Comparison of ENCODE assay signal across 1 cellular context in the genomic region with DNA sequence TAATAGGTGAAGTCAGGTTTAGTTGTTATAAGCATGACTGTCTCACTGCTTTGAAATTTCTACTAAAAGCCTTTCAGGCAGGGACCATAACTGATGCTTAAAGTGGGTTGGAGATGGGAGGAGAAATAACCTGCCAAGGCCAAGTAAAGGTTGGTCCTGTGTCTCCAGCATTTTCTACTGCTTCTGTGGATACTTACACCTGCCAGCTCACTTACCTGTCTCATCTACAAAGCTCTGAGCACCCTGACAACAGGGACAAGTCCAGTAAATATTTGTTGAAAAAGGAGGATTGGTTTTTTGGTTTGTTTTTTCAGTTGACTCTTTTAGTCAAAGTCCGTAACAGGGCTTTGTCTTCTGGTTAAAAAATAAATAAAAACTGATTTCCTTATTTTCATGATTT.
TF ChIP-seq lines count a peak whose summit lies in the region.

No MANE protein-coding gene starts in this region.

TF ChIP-seq in HepG2, 621 proteins besides CTCF, POLR2A, EP300 and RAD21:
- no peak for TF ChIP-seq ZNF510 (CRISPR knock-in tag; IDR thresholded peaks at IDR 0.05; ENCODE audit: low read depth)
- no peak for TF ChIP-seq ZNF234 (CRISPR knock-in tag; conservative IDR thresholded peaks at IDR 0.05)
- TF ChIP-seq NFATC3 (CRISPR knock-in tag; IDR thresholded peaks at IDR 0.05), result no peak
- TF ChIP-seq, protein P1, sequence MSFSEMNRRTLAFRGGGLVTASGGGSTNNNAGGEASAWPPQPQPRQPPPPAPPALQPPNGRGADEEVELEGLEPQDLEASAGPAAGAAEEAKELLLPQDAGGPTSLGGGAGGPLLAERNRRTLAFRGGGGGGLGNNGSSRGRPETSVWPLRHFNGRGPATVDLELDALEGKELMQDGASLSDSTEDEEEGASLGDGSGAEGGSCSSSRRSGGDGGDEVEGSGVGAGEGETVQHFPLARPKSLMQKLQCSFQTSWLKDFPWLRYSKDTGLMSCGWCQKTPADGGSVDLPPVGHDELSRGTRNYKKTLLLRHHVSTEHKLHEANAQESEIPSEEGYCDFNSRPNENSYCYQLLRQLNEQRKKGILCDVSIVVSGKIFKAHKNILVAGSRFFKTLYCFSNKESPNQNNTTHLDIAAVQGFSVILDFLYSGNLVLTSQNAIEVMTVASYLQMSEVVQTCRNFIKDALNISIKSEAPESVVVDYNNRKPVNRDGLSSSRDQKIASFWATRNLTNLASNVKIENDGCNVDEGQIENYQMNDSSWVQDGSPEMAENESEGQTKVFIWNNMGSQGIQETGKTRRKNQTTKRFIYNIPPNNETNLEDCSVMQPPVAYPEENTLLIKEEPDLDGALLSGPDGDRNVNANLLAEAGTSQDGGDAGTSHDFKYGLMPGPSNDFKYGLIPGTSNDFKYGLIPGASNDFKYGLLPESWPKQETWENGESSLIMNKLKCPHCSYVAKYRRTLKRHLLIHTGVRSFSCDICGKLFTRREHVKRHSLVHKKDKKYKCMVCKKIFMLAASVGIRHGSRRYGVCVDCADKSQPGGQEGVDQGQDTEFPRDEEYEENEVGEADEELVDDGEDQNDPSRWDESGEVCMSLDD (CRISPR knock-in tag; IDR thresholded peaks at IDR 0.05; ENCODE audit: borderline replicate concordance), result no peak
- TF ChIP-seq SETDB1 (CRISPR knock-in tag; IDR thresholded peaks at IDR 0.05; ENCODE audit: borderline replicate concordance), result no peak
- TF ChIP-seq DNMT3B (CRISPR knock-in tag; conservative IDR thresholded peaks at IDR 0.05), result no peak
- TF ChIP-seq ZNF577 (CRISPR knock-in tag; IDR thresholded peaks at IDR 0.05; ENCODE audit: borderline replicate concordance, low read depth), result no peak
- TF ChIP-seq, protein P2, sequence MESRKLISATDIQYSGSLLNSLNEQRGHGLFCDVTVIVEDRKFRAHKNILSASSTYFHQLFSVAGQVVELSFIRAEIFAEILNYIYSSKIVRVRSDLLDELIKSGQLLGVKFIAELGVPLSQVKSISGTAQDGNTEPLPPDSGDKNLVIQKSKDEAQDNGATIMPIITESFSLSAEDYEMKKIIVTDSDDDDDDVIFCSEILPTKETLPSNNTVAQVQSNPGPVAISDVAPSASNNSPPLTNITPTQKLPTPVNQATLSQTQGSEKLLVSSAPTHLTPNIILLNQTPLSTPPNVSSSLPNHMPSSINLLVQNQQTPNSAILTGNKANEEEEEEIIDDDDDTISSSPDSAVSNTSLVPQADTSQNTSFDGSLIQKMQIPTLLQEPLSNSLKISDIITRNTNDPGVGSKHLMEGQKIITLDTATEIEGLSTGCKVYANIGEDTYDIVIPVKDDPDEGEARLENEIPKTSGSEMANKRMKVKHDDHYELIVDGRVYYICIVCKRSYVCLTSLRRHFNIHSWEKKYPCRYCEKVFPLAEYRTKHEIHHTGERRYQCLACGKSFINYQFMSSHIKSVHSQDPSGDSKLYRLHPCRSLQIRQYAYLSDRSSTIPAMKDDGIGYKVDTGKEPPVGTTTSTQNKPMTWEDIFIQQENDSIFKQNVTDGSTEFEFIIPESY (CRISPR knock-in tag; IDR thresholded peaks at IDR 0.05), result no peak
- TF ChIP-seq, protein P3, sequence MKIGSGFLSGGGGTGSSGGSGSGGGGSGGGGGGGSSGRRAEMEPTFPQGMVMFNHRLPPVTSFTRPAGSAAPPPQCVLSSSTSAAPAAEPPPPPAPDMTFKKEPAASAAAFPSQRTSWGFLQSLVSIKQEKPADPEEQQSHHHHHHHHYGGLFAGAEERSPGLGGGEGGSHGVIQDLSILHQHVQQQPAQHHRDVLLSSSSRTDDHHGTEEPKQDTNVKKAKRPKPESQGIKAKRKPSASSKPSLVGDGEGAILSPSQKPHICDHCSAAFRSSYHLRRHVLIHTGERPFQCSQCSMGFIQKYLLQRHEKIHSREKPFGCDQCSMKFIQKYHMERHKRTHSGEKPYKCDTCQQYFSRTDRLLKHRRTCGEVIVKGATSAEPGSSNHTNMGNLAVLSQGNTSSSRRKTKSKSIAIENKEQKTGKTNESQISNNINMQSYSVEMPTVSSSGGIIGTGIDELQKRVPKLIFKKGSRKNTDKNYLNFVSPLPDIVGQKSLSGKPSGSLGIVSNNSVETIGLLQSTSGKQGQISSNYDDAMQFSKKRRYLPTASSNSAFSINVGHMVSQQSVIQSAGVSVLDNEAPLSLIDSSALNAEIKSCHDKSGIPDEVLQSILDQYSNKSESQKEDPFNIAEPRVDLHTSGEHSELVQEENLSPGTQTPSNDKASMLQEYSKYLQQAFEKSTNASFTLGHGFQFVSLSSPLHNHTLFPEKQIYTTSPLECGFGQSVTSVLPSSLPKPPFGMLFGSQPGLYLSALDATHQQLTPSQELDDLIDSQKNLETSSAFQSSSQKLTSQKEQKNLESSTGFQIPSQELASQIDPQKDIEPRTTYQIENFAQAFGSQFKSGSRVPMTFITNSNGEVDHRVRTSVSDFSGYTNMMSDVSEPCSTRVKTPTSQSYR (CRISPR knock-in tag; IDR thresholded peaks at IDR 0.05; ENCODE audit: borderline replicate concordance), result no peak
- TF ChIP-seq, protein P4, sequence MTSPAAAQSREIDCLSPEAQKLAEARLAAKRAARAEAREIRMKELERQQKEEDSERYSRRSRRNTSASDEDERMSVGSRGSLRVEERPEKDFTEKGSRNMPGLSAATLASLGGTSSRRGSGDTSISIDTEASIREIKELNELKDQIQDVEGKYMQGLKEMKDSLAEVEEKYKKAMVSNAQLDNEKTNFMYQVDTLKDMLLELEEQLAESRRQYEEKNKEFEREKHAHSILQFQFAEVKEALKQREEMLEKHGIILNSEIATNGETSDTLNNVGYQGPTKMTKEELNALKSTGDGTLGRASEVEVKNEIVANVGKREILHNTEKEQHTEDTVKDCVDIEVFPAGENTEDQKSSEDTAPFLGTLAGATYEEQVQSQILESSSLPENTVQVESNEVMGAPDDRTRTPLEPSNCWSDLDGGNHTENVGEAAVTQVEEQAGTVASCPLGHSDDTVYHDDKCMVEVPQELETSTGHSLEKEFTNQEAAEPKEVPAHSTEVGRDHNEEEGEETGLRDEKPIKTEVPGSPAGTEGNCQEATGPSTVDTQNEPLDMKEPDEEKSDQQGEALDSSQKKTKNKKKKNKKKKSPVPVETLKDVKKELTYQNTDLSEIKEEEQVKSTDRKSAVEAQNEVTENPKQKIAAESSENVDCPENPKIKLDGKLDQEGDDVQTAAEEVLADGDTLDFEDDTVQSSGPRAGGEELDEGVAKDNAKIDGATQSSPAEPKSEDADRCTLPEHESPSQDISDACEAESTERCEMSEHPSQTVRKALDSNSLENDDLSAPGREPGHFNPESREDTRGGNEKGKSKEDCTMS (CRISPR knock-in tag; conservative IDR thresholded peaks at IDR 0.05), result no peak
- no peak for TF ChIP-seq ZNF367 (CRISPR knock-in tag; IDR thresholded peaks at IDR 0.05; ENCODE audit: borderline replicate concordance)
- no peak for TF ChIP-seq PAX8 (CRISPR knock-in tag; IDR thresholded peaks at IDR 0.05; ENCODE audit: borderline replicate concordance)
- no peak for TF ChIP-seq GTF2F1 (IDR thresholded peaks at IDR 0.05; ENCODE audit: low read length)
- TF ChIP-seq ZNF709 (CRISPR knock-in tag; IDR thresholded peaks at IDR 0.05), result no peak
- no peak for TF ChIP-seq SP2 (CRISPR knock-in tag; IDR thresholded peaks at IDR 0.05)
- TF ChIP-seq NR1H2 (CRISPR knock-in tag; IDR thresholded peaks at IDR 0.05; ENCODE audit: borderline replicate concordance, low read depth), result no peak
